ENCODE assay signal across 17 cellular contexts in genomic region chr5:52757527-52757926, GRCh38. TPM values are rescaled to one million over a fixed set of nuclear protein-coding genes. Genes with fewer than 3 reads are reported as not detected.
A peak's percentile ranks its signal among the peaks of the same experiment; 100 is the strongest.
DNase-seq lines count a peak whose midpoint lies in the region; FAIRE-seq and TF ChIP-seq lines count a peak whose summit lies in the region.
"Had no signal": no experiment of that assay in that cellular context is flagged by ENCODE, and none has a peak within 500 bp of the region (broad histone marks: within the 10 kb centered on the region; RNA-seq: fewer than 3 reads in every experiment).

No MANE protein-coding gene starts in this region.

- no peak overlapping the region for H4K8ac ChIP-seq in trophoblast cell (ENCODE audit: low read depth, low read length)

- intact Hi-C loops in esophagus muscularis mucosa (cut with DNase I) = no loop called here

- H3K36me3 ChIP-seq in ACC112 (ENCODE audit: insufficient read depth, low read length) (no peaks in the 10 kb centered on the region), esophagus muscularis mucosa (no peaks in the 10 kb centered on the region), trophoblast cell (ENCODE audit: control insufficient read depth in 1 of 2, insufficient read depth in 2 of 2, low read length in 2 of 2) (no peaks in the 10 kb centered on the region)
- H3K36me3 ChIP-seq: HAP-1 had no signal

- no peaks in the 10 kb centered on the region for H3K79me2 ChIP-seq in ACC112 (ENCODE audit: control insufficient read depth, insufficient read depth, low read length, unreplicated experiment)
- no peaks in the 10 kb centered on the region for H3K79me2 ChIP-seq in trophoblast cell (ENCODE audit: control insufficient read depth, insufficient read depth, low read length, poor library complexity)

- H3K9ac ChIP-seq in trophoblast cell (ENCODE audit: low read length) = no peak overlapping the region

- H2BK12ac ChIP-seq in trophoblast cell (ENCODE audit: low read length) = no peak overlapping the region

- H2AFZ ChIP-seq in ACC112 (ENCODE audit: low read length, unreplicated experiment) (peak overlapping the region; percentile 36), trophoblast cell (ENCODE audit: insufficient read depth, low read length, poor library complexity) (no peak overlapping the region)

- H2BK120ac ChIP-seq in trophoblast cell (ENCODE audit: insufficient read depth, low read length, poor library complexity) = no peak overlapping the region

- no peaks in the 10 kb centered on the region for H3K4me1 ChIP-seq in ACC112 (ENCODE audit: control insufficient read depth, insufficient read depth, low read length, unreplicated experiment)
- H3K4me1 ChIP-seq in esophagus muscularis mucosa = peaks cover 4 to 27% (median 18%) of the 10 kb centered on the region in 4 donors
- H3K4me1 ChIP-seq in trophoblast cell (ENCODE audit: control insufficient read depth in 1 of 2, insufficient read depth in 2 of 2, low read length in 2 of 2) = peaks cover 0 to 2% of the 10 kb centered on the region in 2 experiments
- H3K4me1 ChIP-seq: A549, HAP-1 had no signal

- no peak for FAIRE-seq in GM12891 (lab: Jason Lieb, UNC)
- FAIRE-seq: A549 had no signal

- no peak overlapping the region for H2BK5ac ChIP-seq in trophoblast cell (ENCODE audit: low read depth, low read length, poor library complexity)

- no peak overlapping the region for H3K23ac ChIP-seq in trophoblast cell (ENCODE audit: low read length)

- peak; percentile 11 for DNase-seq in HCEC 1CT
- no peak for DNase-seq in esophagus muscularis mucosa (ENCODE audit: extremely low spot score)
- DNase-seq in trophoblast cell = peak; percentile 2 to 31
- no peak for DNase-seq in GM12891 (ENCODE audit: insufficient read length, low spot score)
- no peak for DNase-seq in cortex of kidney (lab: John Stamatoyannopoulos, UW)
- DNase-seq in activated gamma-delta T cell (lab: John Stamatoyannopoulos, UW) = no peak
- DNase-seq in DMS79 treated with DMSO at 0.1 percent for 48 hours (lab: John Stamatoyannopoulos, UW) = no peak
- DNase-seq: AML-193, COR-L47, NCI-H1105, NCI-H1694, NCI-H345, NCI-H526 treated with DMSO at 0.1 percent for 48 hours, SIG-M5 had no signal

- H3K27ac ChIP-seq in ACC112 (ENCODE audit: low read depth, low read length) = no peak overlapping the region
- H3K27ac ChIP-seq in esophagus muscularis mucosa (replicated peaks in 1 of 4) = peak overlapping the region; percentile 21 to 60 (median 36)
- no peak overlapping the region for H3K27ac ChIP-seq in trophoblast cell (ENCODE audit: low read depth, low read length)
- H3K27ac ChIP-seq: A549 had no signal

- no peak overlapping the region for H2AK5ac ChIP-seq in trophoblast cell (ENCODE audit: low read length)

- TF ChIP-seq CTCF in esophagus muscularis mucosa (IDR thresholded peaks at IDR 0.05) = no peak

- H3K79me1 ChIP-seq in trophoblast cell (ENCODE audit: low read length) = no peaks in the 10 kb centered on the region

- H3K18ac ChIP-seq in trophoblast cell (ENCODE audit: low read length) = no peak overlapping the region

- no peak overlapping the region for H3K14ac ChIP-seq in trophoblast cell (ENCODE audit: low read length)

- H3K4ac ChIP-seq in trophoblast cell (ENCODE audit: low read depth, low read length) = no peak overlapping the region

- no peak overlapping the region for H3K4me2 ChIP-seq in trophoblast cell (ENCODE audit: low read length)
- H3K4me2 ChIP-seq: A549 had no signal

- H3K27me3 ChIP-seq in ACC112 (ENCODE audit: insufficient read depth, low read length) (no peaks in the 10 kb centered on the region), esophagus muscularis mucosa (no peaks in the 10 kb centered on the region), trophoblast cell (ENCODE audit: insufficient read depth, low read length) (no peaks in the 10 kb centered on the region)

- H4K12ac ChIP-seq in trophoblast cell (ENCODE audit: low read depth, low read length) = no peak overlapping the region

- no peak overlapping the region for H3K4me3 ChIP-seq in ACC112 (ENCODE audit: low read depth, low read length)
- no peak overlapping the region for H3K4me3 ChIP-seq in esophagus muscularis mucosa
- H3K4me3 ChIP-seq in trophoblast cell (ENCODE audit: low read depth, low read length) = no peak overlapping the region
- H3K4me3 ChIP-seq: A549, HAP-1 had no signal

- TF ChIP-seq EP300 in esophagus muscularis mucosa (IDR thresholded peaks at IDR 0.05) = no peak

- no peak overlapping the region for H4K91ac ChIP-seq in trophoblast cell (ENCODE audit: low read depth, low read length)

- WGBS in esophagus muscularis mucosa = 44% methylated on average over 2 of the region's 2 CpGs
- no CpG with 5 or more reads among the region's 2 CpGs for WGBS in trophoblast cell (ENCODE audit: extremely low coverage, insufficient coverage, insufficient read length)

- H3K9me3 ChIP-seq in esophagus muscularis mucosa (no peaks in the 10 kb centered on the region), trophoblast cell (ENCODE audit: insufficient read depth, low read depth, low read length) (no peaks in the 10 kb centered on the region)
- H3K9me3 ChIP-seq: A549, HAP-1 had no signal

- TF ChIP-seq POLR2A in esophagus muscularis mucosa (IDR thresholded peaks at IDR 0.05; ENCODE audit: low read depth) = no peak
- no peak for TF ChIP-seq POLR2A in GM12891 (IDR thresholded peaks at IDR 0.05; ENCODE audit: low read depth, low read length)

TF ChIP-seq in GM12891, 5 proteins besides CTCF, POLR2A, EP300 and RAD21:
- TF ChIP-seq SPI1 (IDR thresholded peaks at IDR 0.05; ENCODE audit: low read depth, low read length) (no peak), TAF1 (IDR thresholded peaks at IDR 0.05; ENCODE audit: low read depth, low read length) (no peak), POLR2AphosphoS5 (IDR thresholded peaks at IDR 0.05; ENCODE audit: low read depth, low read length) (no peak), PAX5 (IDR thresholded peaks at IDR 0.05; ENCODE audit: insufficient read depth, low read length, severe bottlenecking) (no peak), POU2F2 (IDR thresholded peaks at IDR 0.05; ENCODE audit: low read depth, low read length) (no peak)

RNA-seq across cellular contexts. Expression of gene ITGA1, which starts 30.2 kb away (rescaled TPM):
- 100 to 1,000 TPM; 228 to 302 (median 235) TPM for total RNA-seq in esophagus muscularis mucosa
- 15.9 and 16.7 TPM in 2 replicates for polyA plus RNA-seq in trophoblast cell (2013)
- 2.1 TPM for polyA plus RNA-seq in GM12891 (2012; ENCODE audit: low read depth, missing spikeins)

RNA-seq across cellular contexts. Expression of gene PELO, which starts 30.2 kb away (rescaled TPM):
- 10 to 100 TPM; 43.1 to 77.7 (median 69.7) TPM for total RNA-seq in esophagus muscularis mucosa
- 23.4 and 25.1 TPM in 2 replicates for polyA plus RNA-seq in trophoblast cell (2013)
- polyA plus RNA-seq in GM12891 (2012; ENCODE audit: low read depth, missing spikeins) = 6.0 TPM

Comparison
In these comparisons a context has a peak if more than half of its experiments do, and no peak if none do; other contexts are left out.
1. H3K27ac ChIP-seq: peak in esophagus muscularis mucosa (4 of 4); none in ACC112 (single experiment) and trophoblast cell (single experiment).
2. DNase-seq: peak in HCEC 1CT (single experiment) and trophoblast cell (2 of 2); none in esophagus muscularis mucosa (single experiment), GM12891 (single experiment), cortex of kidney (single experiment), activated gamma-delta T cell (single experiment) and DMS79 treated with DMSO at 0.1 percent for 48 hours (single experiment).